In the genomic region with DNA sequence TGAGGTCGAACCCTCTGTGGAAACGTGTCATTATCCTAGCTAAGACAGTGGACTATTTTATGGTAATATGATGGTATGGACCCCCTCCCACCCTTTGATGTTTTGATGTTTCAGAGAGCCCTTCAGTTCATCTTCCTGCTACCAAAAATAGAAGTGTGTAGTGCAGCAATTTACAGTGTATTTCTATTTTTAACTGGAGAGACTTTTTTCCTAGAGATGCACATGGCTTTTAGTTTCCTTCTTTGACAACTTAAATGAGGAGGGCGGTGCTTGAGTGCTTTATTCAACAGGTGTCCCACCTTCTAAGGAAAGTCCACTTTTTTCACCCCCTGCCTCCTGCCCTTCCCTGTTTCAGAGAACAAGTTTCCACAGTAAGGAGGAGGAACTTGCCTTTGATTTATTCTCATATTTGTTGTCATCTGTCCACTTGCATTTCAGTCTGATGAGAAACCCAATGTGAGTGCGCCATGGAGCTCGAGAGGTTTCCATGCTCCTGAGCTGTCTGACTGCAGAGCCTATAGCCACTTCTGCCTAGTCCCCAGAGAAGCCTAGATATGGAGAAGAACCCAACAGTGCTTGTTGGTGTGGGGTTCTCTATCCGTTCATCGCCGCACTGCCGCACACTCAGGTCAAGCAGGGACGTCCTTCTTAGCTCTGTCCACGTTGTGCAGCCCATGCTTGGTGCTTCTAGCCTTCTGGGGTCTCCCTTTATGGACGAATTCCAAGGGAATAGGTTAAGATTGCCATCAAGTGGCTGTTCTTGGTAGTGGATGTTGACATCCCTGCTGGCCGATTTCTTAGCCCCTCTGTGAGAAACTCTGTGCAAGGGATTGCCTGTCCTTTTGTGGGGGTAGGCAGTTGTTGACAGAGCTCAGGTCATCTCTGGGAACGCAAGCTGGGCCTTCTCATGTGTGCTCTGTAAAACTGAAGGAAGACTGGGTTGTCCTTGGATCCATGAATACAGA, we compare ENCODE assay signal across 8 cellular contexts.
DNase-seq lines count a peak whose midpoint lies in the region; ATAC-seq and TF ChIP-seq lines count a peak whose summit lies in the region.

No MANE protein-coding gene starts in this region.

- no peak for ATAC-seq in HG03442 (IDR thresholded peaks at IDR 0.05; ENCODE audit: unreplicated experiment)
- ATAC-seq in HG03025 (IDR thresholded peaks at IDR 0.05; ENCODE audit: low FRiP score, unreplicated experiment): no peak

- H3K4me1 ChIP-seq in liver (ENCODE audit: control insufficient read depth in 4 of 4, insufficient read depth in 4 of 4, low read length in 3 of 4): peaks cover 9 to 20% (median 15%) of the 10 kb centered on the region in 4 donors

- H3K27ac ChIP-seq in liver (ENCODE audit: low read depth in 1 of 2, low read length in 2 of 2): no peak overlapping the region

- TF ChIP-seq RAD21 in liver (IDR thresholded peaks at IDR 0.05): peak; percentile 74 to 88

- H3K4me3 ChIP-seq in GM12865 (ENCODE audit: low read depth, low read length) (no peak overlapping the region), cardiac fibroblast (replicated peaks in 1 of 2; ENCODE audit: low read depth in 2 of 2, low read length in 2 of 2) (no peak overlapping the region), liver (ENCODE audit: low read depth in 1 of 3, low read length in 3 of 3) (no peak overlapping the region)

- TF ChIP-seq CTCF in AG09319 (IDR thresholded peaks at IDR 0.05; ENCODE audit: low read depth, low read length) (peak; percentile 64), GM12865 (IDR thresholded peaks at IDR 0.05; ENCODE audit: insufficient read depth, low read depth, low read length, missing control alignments) (peak; percentile 64), cardiac fibroblast (IDR thresholded peaks at IDR 0.05; ENCODE audit: low read depth, low read length) (peak; percentile 80), liver (IDR thresholded peaks at IDR 0.05; ENCODE audit: low read depth, low read length, missing input control) (peak; percentile 49)

- no peaks in the 10 kb centered on the region for H3K27me3 ChIP-seq in liver (ENCODE audit: control insufficient read depth in 4 of 4, insufficient read depth in 4 of 4, low read length in 3 of 4)

- no peaks in the 10 kb centered on the region for H3K9me3 ChIP-seq in liver (ENCODE audit: control insufficient read depth in 4 of 4, low read length in 3 of 4)

- WGBS in liver: 62% methylated on average over 14 of the region's 14 CpGs

- H3K9ac ChIP-seq in liver (ENCODE audit: low read depth in 1 of 2, low read length in 2 of 2): no peak overlapping the region

- no peak for DNase-seq in AG09319 (ENCODE audit: extremely low read depth, low read depth)
- DNase-seq in GM12865 (ENCODE audit: low read depth): peak; percentile 64
- DNase-seq in NCI-H524 (lab: John Stamatoyannopoulos, UW): peak; percentile 63 to 83
- DNase-seq in cardiac fibroblast (ENCODE audit: low read depth in 2 of 2): peak; percentile 64 to 73
- no peak for DNase-seq in GM19240 (ENCODE audit: insufficient read length, low spot score)

- H3K36me3 ChIP-seq in liver (ENCODE audit: control insufficient read depth in 4 of 4, insufficient read depth in 3 of 4, low read depth in 1 of 4, low read length in 3 of 4): no peaks in the 10 kb centered on the region

TF ChIP-seq in liver, 16 proteins besides CTCF, POLR2A, EP300 and RAD21:
- TF ChIP-seq FOXA2 (IDR thresholded peaks at IDR 0.05): no peak
- TF ChIP-seq, protein P1, sequence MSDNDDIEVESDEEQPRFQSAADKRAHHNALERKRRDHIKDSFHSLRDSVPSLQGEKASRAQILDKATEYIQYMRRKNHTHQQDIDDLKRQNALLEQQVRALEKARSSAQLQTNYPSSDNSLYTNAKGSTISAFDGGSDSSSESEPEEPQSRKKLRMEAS (IDR thresholded peaks at IDR 0.05): no peak
- TF ChIP-seq YY1 (IDR thresholded peaks at IDR 0.05): no peak
- no peak for TF ChIP-seq ATF3 (IDR thresholded peaks at IDR 0.05)
- TF ChIP-seq, protein P2, sequence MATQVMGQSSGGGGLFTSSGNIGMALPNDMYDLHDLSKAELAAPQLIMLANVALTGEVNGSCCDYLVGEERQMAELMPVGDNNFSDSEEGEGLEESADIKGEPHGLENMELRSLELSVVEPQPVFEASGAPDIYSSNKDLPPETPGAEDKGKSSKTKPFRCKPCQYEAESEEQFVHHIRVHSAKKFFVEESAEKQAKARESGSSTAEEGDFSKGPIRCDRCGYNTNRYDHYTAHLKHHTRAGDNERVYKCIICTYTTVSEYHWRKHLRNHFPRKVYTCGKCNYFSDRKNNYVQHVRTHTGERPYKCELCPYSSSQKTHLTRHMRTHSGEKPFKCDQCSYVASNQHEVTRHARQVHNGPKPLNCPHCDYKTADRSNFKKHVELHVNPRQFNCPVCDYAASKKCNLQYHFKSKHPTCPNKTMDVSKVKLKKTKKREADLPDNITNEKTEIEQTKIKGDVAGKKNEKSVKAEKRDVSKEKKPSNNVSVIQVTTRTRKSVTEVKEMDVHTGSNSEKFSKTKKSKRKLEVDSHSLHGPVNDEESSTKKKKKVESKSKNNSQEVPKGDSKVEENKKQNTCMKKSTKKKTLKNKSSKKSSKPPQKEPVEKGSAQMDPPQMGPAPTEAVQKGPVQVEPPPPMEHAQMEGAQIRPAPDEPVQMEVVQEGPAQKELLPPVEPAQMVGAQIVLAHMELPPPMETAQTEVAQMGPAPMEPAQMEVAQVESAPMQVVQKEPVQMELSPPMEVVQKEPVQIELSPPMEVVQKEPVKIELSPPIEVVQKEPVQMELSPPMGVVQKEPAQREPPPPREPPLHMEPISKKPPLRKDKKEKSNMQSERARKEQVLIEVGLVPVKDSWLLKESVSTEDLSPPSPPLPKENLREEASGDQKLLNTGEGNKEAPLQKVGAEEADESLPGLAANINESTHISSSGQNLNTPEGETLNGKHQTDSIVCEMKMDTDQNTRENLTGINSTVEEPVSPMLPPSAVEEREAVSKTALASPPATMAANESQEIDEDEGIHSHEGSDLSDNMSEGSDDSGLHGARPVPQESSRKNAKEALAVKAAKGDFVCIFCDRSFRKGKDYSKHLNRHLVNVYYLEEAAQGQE (IDR thresholded peaks at IDR 0.05): no peak
- no peak for TF ChIP-seq HNF4A (conservative IDR thresholded peaks at IDR 0.05)
- no peak for TF ChIP-seq GABPA (IDR thresholded peaks at IDR 0.05 in 1 of 2, conservative IDR thresholded peaks at IDR 0.05 in 1 of 2)
- no peak for TF ChIP-seq HNF4G (IDR thresholded peaks at IDR 0.05)
- no peak for TF ChIP-seq EGR1 (IDR thresholded peaks at IDR 0.05; ENCODE audit: low read depth in 2 of 2)
- TF ChIP-seq SP1 (IDR thresholded peaks at IDR 0.05): no peak

Comparison
In these comparisons a context has a peak if more than half of its experiments do, and no peak if none do; other contexts are left out.
1. DNase-seq: peak in GM12865 (single experiment), NCI-H524 (2 of 2) and cardiac fibroblast (2 of 2); none in AG09319 (single experiment) and GM19240 (single experiment).
2. Peak in every context shown above with its lines, with median percentiles within 50 percentile points of each other: CTCF ChIP-seq.